Comparison of ENCODE assay signal across 1 cellular context in the genomic region with DNA sequence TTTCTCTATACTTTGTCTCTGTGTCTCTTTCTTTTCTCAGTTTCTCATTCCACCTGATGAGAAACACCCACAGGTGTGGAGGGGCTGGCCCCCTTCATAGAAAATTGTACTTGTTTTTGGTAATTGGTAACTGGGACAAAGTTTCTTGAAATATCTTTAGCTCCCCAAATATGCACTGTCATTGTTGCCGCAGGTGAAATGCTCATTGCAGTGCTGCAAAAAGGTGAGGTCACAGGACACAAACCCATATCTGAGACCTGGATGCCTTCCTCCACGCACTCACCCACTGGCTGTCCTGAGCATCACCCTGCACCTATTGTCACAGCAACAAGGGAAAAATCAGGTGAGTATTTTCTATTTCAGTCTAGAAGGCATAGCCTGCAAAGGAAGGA.
A peak's percentile ranks its signal among the peaks of the same experiment; 100 is the strongest.
TF ChIP-seq lines count a peak whose summit lies in the region.

No MANE protein-coding gene starts in this region.

TF ChIP-seq in HepG2, 621 proteins besides CTCF, POLR2A, EP300 and RAD21:
- peak; percentile 54; the same call in 1 of the 2 replicates for TF ChIP-seq NFE2L2 (IDR thresholded peaks at IDR 0.05; ENCODE audit: low read length)
